Comparison of ENCODE assay signal across 1 cellular context in genomic region chr19:38900220-38900629, GRCh38.
TF ChIP-seq lines count a peak whose summit lies in the region.

No MANE protein-coding gene starts in this region.

TF ChIP-seq in H1, 55 proteins besides CTCF, POLR2A, EP300 and RAD21:
- TF ChIP-seq E2F6 (IDR thresholded peaks at IDR 0.05) (no peak), KDM4A (IDR thresholded peaks at IDR 0.05; ENCODE audit: low read depth, low read length, severe bottlenecking) (no peak), RBBP5 (IDR thresholded peaks at IDR 0.05; ENCODE audit: borderline replicate concordance, low read depth, low read length) (no peak), SIN3A (conservative IDR thresholded peaks at IDR 0.05 in 1 of 2, IDR thresholded peaks at IDR 0.05 in 1 of 2; ENCODE audit: low read depth in 1 of 2, low read length in 2 of 2) (0 out of 4 replicates have a peak, but pooled peaks of 1 of the 2 experiments have one; percentile 53), NANOG (IDR thresholded peaks at IDR 0.05; ENCODE audit: insufficient read depth, low read depth, low read length, poor library complexity, severe bottlenecking) (no peak), EGR1 (IDR thresholded peaks at IDR 0.05; ENCODE audit: borderline replicate concordance, low read depth, low read length) (no peak), BCL11A (IDR thresholded peaks at IDR 0.05; ENCODE audit: low read depth in 2 of 2, low read length in 2 of 2) (no peak), TAF7 (optimal IDR thresholded peaks at IDR 0.05; ENCODE audit: borderline replicate concordance, low read depth, low read length) (peak; percentile 9), KDM1A (IDR thresholded peaks at IDR 0.05; ENCODE audit: borderline replicate concordance, low read length) (no peak), KDM5A (IDR thresholded peaks at IDR 0.05; ENCODE audit: low read length) (no peak), RFX5 (IDR thresholded peaks at IDR 0.05; ENCODE audit: borderline replicate concordance, low read depth, low read length) (no peak), GABPA (IDR thresholded peaks at IDR 0.05; ENCODE audit: borderline replicate concordance, insufficient read depth, low read length) (no peak), MAX (IDR thresholded peaks at IDR 0.05) (peak; percentile 4; the same call in 1 of the 2 replicates), TAF1 (IDR thresholded peaks at IDR 0.05; ENCODE audit: low read depth, low read length) (peak; percentile 79; the same call in 1 of the 2 replicates), TCF12 (IDR thresholded peaks at IDR 0.05; ENCODE audit: low read depth, low read length) (no peak), TEAD4 (IDR thresholded peaks at IDR 0.05; ENCODE audit: low read depth, low read length) (0 out of 2 replicates have a peak, but pooled peaks have one; percentile 26)
